Comparison of ENCODE assay signal across 10 cellular contexts in genomic region chr1:213641312-213641711, GRCh38.
"Had no signal": no experiment of that assay in that cellular context is flagged by ENCODE, and none has a peak within 500 bp of the region (broad histone marks: within the 10 kb centered on the region; RNA-seq: fewer than 3 reads in every experiment).

No MANE protein-coding gene starts in this region.

- DNase-seq: GM23248, GOT3, H7, HFFc6, KBM-7 had no signal

- H3K4me1 ChIP-seq: HAP-1 had no signal

- ATAC-seq: HCT116 had no signal

- H3K4me1 Mint-ChIP-seq: IgD-negative memory B cell had no signal

- H3K36me3 ChIP-seq: HAP-1 had no signal

- FAIRE-seq: HTR-8/SVneo had no signal

- H3K4me2 ChIP-seq: KMS-11 had no signal

- H3K27ac ChIP-seq: GM23248, KMS-11 had no signal

- H3K9ac ChIP-seq: GM23248, KMS-11 had no signal

- H3K27ac Mint-ChIP-seq: HFFc6, IgD-negative memory B cell had no signal

- H2AFZ ChIP-seq: GM23248 had no signal

- H3K9me3 ChIP-seq: HAP-1 had no signal

- H3K36me3 Mint-ChIP-seq: IgD-negative memory B cell had no signal

- H3K4me3 ChIP-seq: GM23248, HAP-1 had no signal

- H3K4me3 Mint-ChIP-seq: HFFc6, IgD-negative memory B cell had no signal
